ENCODE assay signal across 21 cellular contexts in the genomic region with DNA sequence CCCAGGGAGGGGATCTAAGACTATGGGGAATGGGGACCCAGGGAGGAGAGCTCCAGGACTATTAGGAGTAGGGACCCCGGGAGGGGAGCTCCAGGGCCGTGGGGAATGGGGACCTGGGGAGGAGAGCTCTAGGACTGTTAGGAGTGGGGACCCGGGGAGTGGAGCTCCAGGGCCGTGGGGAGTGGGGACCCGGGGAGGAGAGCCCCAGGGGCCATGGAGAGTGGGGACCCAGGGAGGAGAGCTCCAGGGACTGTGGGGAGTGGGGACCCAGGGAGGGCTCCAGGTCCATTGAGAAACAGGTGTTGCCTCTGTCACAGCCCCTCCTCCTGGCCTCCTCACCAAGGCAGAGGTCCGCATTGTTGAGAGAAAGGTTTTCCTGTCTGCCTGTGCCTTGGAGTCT. TPM values are rescaled to one million over a fixed set of nuclear protein-coding genes. Genes with fewer than 3 reads are reported as not detected.
DNase-seq lines count a peak whose midpoint lies in the region; TF ChIP-seq lines count a peak whose summit lies in the region.
"Had no signal": no experiment of that assay in that cellular context is flagged by ENCODE, and none has a peak within 500 bp of the region (broad histone marks: within the 10 kb centered on the region; RNA-seq: fewer than 3 reads in every experiment).

No MANE protein-coding gene starts in this region.

- intact Hi-C loops in Calu3 (cut with micrococcal nuclease; ENCODE audit: unreplicated experiment), result no loop called here
- intact Hi-C loops in transverse colon (cut with DNase I; ENCODE audit: low total_unique reads), result no loop called here

- in situ Hi-C loops in transverse colon (cut with MboI; ENCODE audit: low pct_ligation_motif_present in 1 of 4, low pct_unique_long_range_greater_than_20kb in 1 of 4, low sequenced_read_pairs in 3 of 4), result loop anchor here in 1 of 4 donors (10.0 kb wide), 1 partner anchor 64 kb away; no protein-coding TSS in a partner anchor

- no peaks in the 10 kb centered on the region for H3K27me3 ChIP-seq in BLaER1
- H3K27me3 ChIP-seq in endodermal cell (ENCODE audit: control insufficient read depth, insufficient read depth, low read length, poor library complexity, severe bottlenecking), result no peaks in the 10 kb centered on the region
- no peaks in the 10 kb centered on the region for H3K27me3 ChIP-seq in skeletal muscle tissue (ENCODE audit: control insufficient read depth in 3 of 3, insufficient read depth in 3 of 3, low read length in 3 of 3)
- no peaks in the 10 kb centered on the region for H3K27me3 ChIP-seq in transverse colon
- H3K27me3 ChIP-seq: colonic mucosa, gastroesophageal sphincter, uterus had no signal

- H3K4me3 ChIP-seq in BLaER1, result no peak overlapping the region
- H3K4me3 ChIP-seq in endodermal cell (ENCODE audit: low read length), result no peak overlapping the region
- H3K4me3 ChIP-seq in skeletal muscle tissue (ENCODE audit: low read length in 3 of 3), result no peak overlapping the region
- no peak overlapping the region for H3K4me3 ChIP-seq in transverse colon
- H3K4me3 ChIP-seq: colonic mucosa, gastroesophageal sphincter, mucosa of descending colon, uterus had no signal

- H3K27me3 Mint-ChIP-seq in Calu3 (ENCODE audit: unreplicated experiment) (no peaks in the 10 kb centered on the region), endodermal cell (ENCODE audit: insufficient read depth) (no peaks in the 10 kb centered on the region), HFFc6 (ENCODE audit: insufficient read depth) (peaks cover 2% of the 10 kb centered on the region)

- TF ChIP-seq CTCF in Calu3 (IDR thresholded peaks at IDR 0.05; ENCODE audit: unreplicated experiment), result no peak
- no peak for TF ChIP-seq CTCF in endodermal cell (conservative IDR thresholded peaks at IDR 0.05)
- no peak for TF ChIP-seq CTCF in transverse colon (IDR thresholded peaks at IDR 0.05)
- no peak for TF ChIP-seq CTCF in HFFc6 (IDR thresholded peaks at IDR 0.05)

- no peak for TF ChIP-seq POLR2A in transverse colon (IDR thresholded peaks at IDR 0.05)

- no peak overlapping the region for H3K4me3 Mint-ChIP-seq in Calu3 (ENCODE audit: low read depth, unreplicated experiment)
- no peak overlapping the region for H3K4me3 Mint-ChIP-seq in endodermal cell
- no peak overlapping the region for H3K4me3 Mint-ChIP-seq in HFFc6
- H3K4me3 Mint-ChIP-seq: neural crest cell had no signal

- no peaks in the 10 kb centered on the region for H3K9me3 ChIP-seq in BLaER1
- H3K9me3 ChIP-seq in endodermal cell (ENCODE audit: control insufficient read depth, low read length), result no peaks in the 10 kb centered on the region
- H3K9me3 ChIP-seq in skeletal muscle tissue (ENCODE audit: control insufficient read depth in 3 of 3, low read length in 3 of 3), result no peaks in the 10 kb centered on the region
- H3K9me3 ChIP-seq in transverse colon, result no peaks in the 10 kb centered on the region
- H3K9me3 ChIP-seq: colonic mucosa, gastroesophageal sphincter, mucosa of descending colon, uterus had no signal

- H4K20me1 ChIP-seq in BLaER1, result peaks cover 100% of the 10 kb centered on the region

- DNase-seq in Calu3 (no peak), endodermal cell (peak; percentile 33), COLO668 (lab: John Stamatoyannopoulos, UW; ENCODE audit: unreplicated experiment) (no peak), transverse colon (no peak), HFFc6 (no peak)
- DNase-seq: activated CD4-positive, alpha-beta T cell treated with anti-CD3 and anti-CD28 coated beads, Interleukin-2, amount 50 U/mL, for 4 hours; activated gamma-delta T cell treated with Interleukin-2 at 50 U/mL for 16 hours; colonic mucosa; DMS53; hypothalamus; mucosa of descending colon; NCI-H1105 treated with DMSO at 0.1 percent for 48 hours; NCI-H2081; NCI-H345; NCI-H748 treated with DMSO at 0.1 percent for 48 hours had no signal

- H3K9ac ChIP-seq in BLaER1 (peak overlapping the region; percentile 26; the same call in 1 of the 2 replicates), endodermal cell (ENCODE audit: extremely low read depth, low read length, poor library complexity, severe bottlenecking) (no peak overlapping the region), skeletal muscle tissue (ENCODE audit: low read depth in 1 of 3, low read length in 3 of 3) (peak overlapping the region in 2 of 3 donors; percentile 16 to 60)

- BruUV-seq in Calu3 (replicated peaks; lab: Mats Ljungman, UMichigan), result no TSS peak

- H3K4me1 Mint-ChIP-seq in Calu3 (ENCODE audit: low read depth, unreplicated experiment) (peaks cover 21% of the 10 kb centered on the region), endodermal cell (peaks cover 3% of the 10 kb centered on the region), HFFc6 (ENCODE audit: low read depth) (peaks cover 49% of the 10 kb centered on the region)

- H3K27ac ChIP-seq in BLaER1 (peak overlapping the region; percentile 63), endodermal cell (ENCODE audit: low read depth, low read length) (no peak overlapping the region), skeletal muscle tissue (ENCODE audit: low read depth, low read length) (peak overlapping the region; percentile 33), transverse colon (no peak overlapping the region)
- H3K27ac ChIP-seq: colonic mucosa, gastroesophageal sphincter, VCaP had no signal

- peaks cover 68% of the 10 kb centered on the region for H3K36me3 Mint-ChIP-seq in Calu3 (ENCODE audit: insufficient read depth, unreplicated experiment)
- H3K36me3 Mint-ChIP-seq in endodermal cell (ENCODE audit: low read depth), result peaks cover 15% of the 10 kb centered on the region
- H3K36me3 Mint-ChIP-seq in HFFc6 (ENCODE audit: low read depth), result peaks cover 8% of the 10 kb centered on the region; the same call in 1 of the 2 replicates

- H3K36me3 ChIP-seq in BLaER1 (peaks cover 48% of the 10 kb centered on the region), endodermal cell (ENCODE audit: control insufficient read depth, insufficient read depth, low read length) (no peaks in the 10 kb centered on the region), skeletal muscle tissue (ENCODE audit: control insufficient read depth in 3 of 3, insufficient read depth in 3 of 3, low read length in 3 of 3) (peaks cover 0 to 17% (median 9%) of the 10 kb centered on the region in 3 donors), transverse colon (no peaks in the 10 kb centered on the region)
- H3K36me3 ChIP-seq: colonic mucosa, uterus had no signal

- no peak for TF ChIP-seq EP300 in transverse colon (IDR thresholded peaks at IDR 0.05; ENCODE audit: low read depth)

- 89 to 91% methylated on average over 3 to 6 of the region's 6 CpGs for WGBS in endodermal cell (ENCODE audit: insufficient coverage in 1 of 2, insufficient read length in 1 of 2), 2 experiments
- 78 to 82% methylated on average over 2 to 6 of the region's 6 CpGs for WGBS in transverse colon (ENCODE audit: low coverage in 1 of 2), 2 donors

- H3K4me2 ChIP-seq in BLaER1, result peak overlapping the region; percentile 96

- CTCF ChIA-PET in Calu3 (lab: Charles Lee), result interaction anchor here (0.6 kb wide), 1 partner anchor 20 kb away, joined by 3 read pairs; no protein-coding TSS in a partner anchor

- H3K27ac Mint-ChIP-seq in Calu3 (ENCODE audit: unreplicated experiment) (peak overlapping the region; percentile 69), endodermal cell (no peak overlapping the region), HFFc6 (no peak overlapping the region)

- no peaks in the 10 kb centered on the region for H3K9me3 Mint-ChIP-seq in Calu3 (ENCODE audit: low read depth, unreplicated experiment)
- H3K9me3 Mint-ChIP-seq in endodermal cell, result peaks cover 2% of the 10 kb centered on the region
- H3K9me3 Mint-ChIP-seq in HFFc6, result no peaks in the 10 kb centered on the region
- H3K9me3 Mint-ChIP-seq: neural crest cell had no signal

- H3K4me1 ChIP-seq in BLaER1 (peaks cover 100% of the 10 kb centered on the region), endodermal cell (ENCODE audit: control insufficient read depth, insufficient read depth, low read length) (no peaks in the 10 kb centered on the region), skeletal muscle tissue (ENCODE audit: control insufficient read depth in 3 of 3, insufficient read depth in 3 of 3, low read length in 3 of 3) (peaks cover 91 to 96% (median 94%) of the 10 kb centered on the region in 3 donors), transverse colon (peaks cover 5 to 50% (median 15%) of the 10 kb centered on the region in 4 donors)

RNA-seq across cellular contexts. Expression of a gene that starts 16.0 kb away (rescaled TPM):
- 338 and 423 TPM in 2 replicates for total RNA-seq in Calu3 (2022)
- 100 to 1,000 TPM; 154 to 155 TPM for total RNA-seq in endodermal cell
- 126 TPM for polyA plus RNA-seq in endodermal cell (2013, experiment 1 of 2)
- polyA plus RNA-seq in endodermal cell (2013, experiment 2 of 2), result 112 TPM
- total RNA-seq in skeletal muscle tissue, result 79.3 TPM
- total RNA-seq in transverse colon, result 100 to 1,000 TPM; 124 to 368 (median 158) TPM
- 100 to 1,000 TPM; 350 to 409 (median 372) TPM for total RNA-seq in HFFc6 (2021; fragmentation: NEBNext Ultra II Directional; extraction: Animal tissue kit (Norgen Biotek cat#: 25700))

Comparison
In these comparisons a context has a peak if more than half of its experiments do, and no peak if none do; other contexts are left out.
1. H3K27ac ChIP-seq: peak in BLaER1 (single experiment) and skeletal muscle tissue (single experiment); none in endodermal cell (single experiment) and transverse colon (0 of 4).